In genomic region chr2:177422271-177422670, GRCh38 we compare ENCODE assay signal across 24 cellular contexts. TPM values are rescaled to one million over a fixed set of nuclear protein-coding genes. Genes with fewer than 3 reads are reported as not detected.
DNase-seq lines count a peak whose midpoint lies in the region; ATAC-seq and TF ChIP-seq lines count a peak whose summit lies in the region.
"Had no signal": no experiment of that assay in that cellular context is flagged by ENCODE, and none has a peak within 500 bp of the region (broad histone marks: within the 10 kb centered on the region; RNA-seq: fewer than 3 reads in every experiment).

No MANE protein-coding gene starts in this region.

- H4K20me1 ChIP-seq in hepatocyte (ENCODE audit: insufficient read depth, poor library complexity, severe bottlenecking) = no peaks in the 10 kb centered on the region

- no peak overlapping the region for H3K18ac ChIP-seq in mesenchymal stem cell (ENCODE audit: low read depth in 1 of 2, low read length in 2 of 2)

- no peak overlapping the region for H2BK15ac ChIP-seq in mesenchymal stem cell (ENCODE audit: low read depth, poor library complexity, severe bottlenecking)

- H2BK120ac ChIP-seq in mesenchymal stem cell (ENCODE audit: low read depth, low read length) = no peak overlapping the region

- H3K27ac Mint-ChIP-seq in stimulated activated naive B cell treated with anti-CD40 and anti-IgM and Interleukin-4, amounts not matched to agents 10 μg/mL and 1 μg/mL and 100 μg/mL, for 72 hours = peak overlapping the region; percentile 20
- H3K27ac Mint-ChIP-seq: activated naive CD4-positive, alpha-beta T cell treated with anti-CD3 and anti-CD28 coated beads, Interleukin-2, amount 50 U/mL, for 72 hours; activated T-helper 2 cell treated with anti-CD3 and anti-CD28 coated beads, Interferon-gamma antibody, Interleukin-2, Interleukin-4, amounts not matched to agents 10 μg/mL and 5 μg/mL and 100 μg/mL, durations not matched to agents 14 hours and 24 hours and 36 hours; CD14-positive monocyte; progenitor cell of endocrine pancreas; T-helper 2 cell treated with Interferon-gamma antibody and Interleukin-4, amounts not matched to agents 5 μg/mL and 100 μg/mL, for 36 hours had no signal

- H3K4me3 ChIP-seq in hepatocyte (no peak overlapping the region), mesenchymal stem cell (ENCODE audit: insufficient read depth in 1 of 2, low read depth in 1 of 2, low read length in 2 of 2) (no peak overlapping the region)
- H3K4me3 ChIP-seq: tibial nerve had no signal

- H3K4me1 Mint-ChIP-seq in stimulated activated naive B cell treated with anti-CD40 and anti-IgM and Interleukin-4, amounts not matched to agents 10 μg/mL and 1 μg/mL and 100 μg/mL, for 72 hours = peaks cover 8 to 12% of the 10 kb centered on the region in 2 donors

- H2BK5ac ChIP-seq in mesenchymal stem cell (ENCODE audit: low read depth, low read length, poor library complexity, severe bottlenecking) = no peak overlapping the region

- WGBS in hepatocyte (ENCODE audit: low lambda C conversion rate, missing lambda C conversion rate) = 88% methylated on average over 1 of the region's 1 CpG
- WGBS in mesenchymal stem cell = no CpG with 5 or more reads among the region's 1 CpG

- no peak overlapping the region for H3K23ac ChIP-seq in mesenchymal stem cell (ENCODE audit: low read length in 2 of 2)

- no peak for ATAC-seq in stimulated activated naive B cell treated with anti-CD40 and anti-IgM and Interleukin-4, amounts not matched to agents 10 μg/mL and 1 μg/mL and 100 μg/mL, for 72 hours (replicated peaks)
- ATAC-seq: activated naive CD4-positive, alpha-beta T cell treated with anti-CD3 and anti-CD28 coated beads, Interleukin-2, amount 50 U/mL, for 72 hours; left lobe of liver; sciatic nerve had no signal

- no peak overlapping the region for H2BK12ac ChIP-seq in mesenchymal stem cell (ENCODE audit: low read length in 2 of 2)

- H3K79me1 ChIP-seq in mesenchymal stem cell (replicated peaks; ENCODE audit: low read length, poor library complexity, severe bottlenecking) = no peaks in the 10 kb centered on the region

- DNase-seq in EH (ENCODE audit: low read depth) (peak; percentile 52), NCI-H226 (peak; percentile 58), hepatocyte (ENCODE audit: low spot score) (no peak), HT-29 (ENCODE audit: low spot score) (no peak), GOT3 (lab: John Stamatoyannopoulos, UW) (no peak), mesenchymal stem cell (no peak)
- no peak for DNase-seq in stimulated activated naive B cell treated with anti-CD40 and anti-IgM and Interleukin-4, amounts not matched to agents 10 μg/mL and 1 μg/mL and 100 μg/mL, for 72 hours
- DNase-seq: DMS79 treated with DMSO at 0.1 percent for 48 hours; erythroblast; immature natural killer cell; Karpas-422; MV-4-11; NCI-H1436 treated with DMSO at 0.1 percent for 48 hours; NCI-H2081 treated with DMSO at 0.1 percent for 48 hours; SHP77 treated with DMSO at 0.1 percent for 48 hours; stimulated activated CD4-positive, alpha-beta T cell treated with anti-CD3 and anti-CD28 coated beads, Interleukin-4, amount 100 ng/mL, for 24 hours had no signal

- H3K79me2 ChIP-seq in hepatocyte = peaks cover 83% of the 10 kb centered on the region

- H3K36me3 Mint-ChIP-seq in stimulated activated naive B cell treated with anti-CD40 and anti-IgM and Interleukin-4, amounts not matched to agents 10 μg/mL and 1 μg/mL and 100 μg/mL, for 72 hours = peaks cover 28 to 41% of the 10 kb centered on the region in 2 donors

- peak overlapping the region; percentile 13 for H3K27ac ChIP-seq in hepatocyte
- no peak overlapping the region for H3K27ac ChIP-seq in mesenchymal stem cell (ENCODE audit: low read length, poor library complexity, severe bottlenecking)
- H3K27ac ChIP-seq: tibial nerve had no signal

- no peak overlapping the region for H3K9ac ChIP-seq in mesenchymal stem cell (ENCODE audit: low read length)

- H3K14ac ChIP-seq in mesenchymal stem cell (ENCODE audit: low read length in 2 of 2) = no peak overlapping the region

- H3K9me3 ChIP-seq in hepatocyte (ENCODE audit: low read depth) (no peaks in the 10 kb centered on the region), mesenchymal stem cell (ENCODE audit: control insufficient read depth, low read length) (peaks cover 6% of the 10 kb centered on the region)

- no peaks in the 10 kb centered on the region for H3K27me3 Mint-ChIP-seq in stimulated activated naive B cell treated with anti-CD40 and anti-IgM and Interleukin-4, amounts not matched to agents 10 μg/mL and 1 μg/mL and 100 μg/mL, for 72 hours
- H3K27me3 Mint-ChIP-seq: progenitor cell of endocrine pancreas had no signal

- H3K4ac ChIP-seq in mesenchymal stem cell (ENCODE audit: low read depth in 1 of 2, low read length in 2 of 2) = no peak overlapping the region

- peaks cover 8 to 22% of the 10 kb centered on the region in 2 donors for H3K9me3 Mint-ChIP-seq in stimulated activated naive B cell treated with anti-CD40 and anti-IgM and Interleukin-4, amounts not matched to agents 10 μg/mL and 1 μg/mL and 100 μg/mL, for 72 hours

- no peak overlapping the region for H3K4me2 ChIP-seq in hepatocyte
- no peak overlapping the region for H3K4me2 ChIP-seq in mesenchymal stem cell (ENCODE audit: low read length, poor library complexity, severe bottlenecking)

- H3K9me2 ChIP-seq in hepatocyte (replicated peaks; ENCODE audit: insufficient read depth) = no peaks in the 10 kb centered on the region

- H4K8ac ChIP-seq in mesenchymal stem cell (ENCODE audit: low read length) = no peak overlapping the region

- H3K27me3 ChIP-seq in hepatocyte (no peaks in the 10 kb centered on the region), mesenchymal stem cell (ENCODE audit: control insufficient read depth in 1 of 2, insufficient read depth in 1 of 2, low read length in 2 of 2) (no peaks in the 10 kb centered on the region)
- H3K27me3 ChIP-seq: tibial nerve had no signal

- H4K91ac ChIP-seq in mesenchymal stem cell (ENCODE audit: low read length) = no peak overlapping the region

- no peaks in the 10 kb centered on the region for H3K36me3 ChIP-seq in hepatocyte (replicated peaks; ENCODE audit: insufficient read depth, low read depth)
- peaks cover 0 to 3% of the 10 kb centered on the region in 2 experiments for H3K36me3 ChIP-seq in mesenchymal stem cell (ENCODE audit: control insufficient read depth in 1 of 2, insufficient read depth in 2 of 2, low read depth in 1 of 2, low read length in 2 of 2)

- TF ChIP-seq CTCF in hepatocyte (IDR thresholded peaks at IDR 0.05; ENCODE audit: poor library complexity) = no peak

- H2AK5ac ChIP-seq in mesenchymal stem cell (ENCODE audit: low read length, severe bottlenecking) = no peak overlapping the region

- H3K4me1 ChIP-seq in hepatocyte (ENCODE audit: insufficient read depth) (no peaks in the 10 kb centered on the region), mesenchymal stem cell (ENCODE audit: control insufficient read depth, insufficient read depth, low read depth, low read length) (no peaks in the 10 kb centered on the region)

- H3K4me3 Mint-ChIP-seq in stimulated activated naive B cell treated with anti-CD40 and anti-IgM and Interleukin-4, amounts not matched to agents 10 μg/mL and 1 μg/mL and 100 μg/mL, for 72 hours = no peak overlapping the region
- H3K4me3 Mint-ChIP-seq: CD14-positive monocyte; immature natural killer cell; T-helper 2 cell treated with Interferon-gamma antibody and Interleukin-4, amounts not matched to agents 5 μg/mL and 100 μg/mL, for 36 hours had no signal

- H2AFZ ChIP-seq in hepatocyte (no peak overlapping the region), mesenchymal stem cell (ENCODE audit: low read depth, low read length) (no peak overlapping the region)

RNA-seq across cellular contexts. Expression of gene AGPS, which starts 29.7 kb away (rescaled TPM):
- total RNA-seq in hepatocyte = 36.1 and 43.7 TPM in 2 replicates
- 22.4 and 26.6 TPM in 2 replicates for polyA plus RNA-seq in hepatocyte
- 121 and 131 TPM in 2 replicates for total RNA-seq in HT-29 (2014; rRNA removed; shearing (Covaris generic))
- polyA plus RNA-seq in mesenchymal stem cell (2013, experiment 1 of 2) = 24.4 TPM
- polyA plus RNA-seq in mesenchymal stem cell (2013, experiment 2 of 2) = 23.3 TPM

Comparison
In these comparisons a context has a peak if more than half of its experiments do, and no peak if none do; other contexts are left out.
1. DNase-seq: peak in EH (single experiment) and NCI-H226 (single experiment); none in hepatocyte (single experiment), stimulated activated naive B cell treated with anti-CD40 and anti-IgM and Interleukin-4, amounts not matched to agents 10 μg/mL and 1 μg/mL and 100 μg/mL, for 72 hours (single experiment), HT-29 (single experiment), GOT3 (single experiment) and mesenchymal stem cell (single experiment).